ENCODE assay signal across 9 cellular contexts in the genomic region with DNA sequence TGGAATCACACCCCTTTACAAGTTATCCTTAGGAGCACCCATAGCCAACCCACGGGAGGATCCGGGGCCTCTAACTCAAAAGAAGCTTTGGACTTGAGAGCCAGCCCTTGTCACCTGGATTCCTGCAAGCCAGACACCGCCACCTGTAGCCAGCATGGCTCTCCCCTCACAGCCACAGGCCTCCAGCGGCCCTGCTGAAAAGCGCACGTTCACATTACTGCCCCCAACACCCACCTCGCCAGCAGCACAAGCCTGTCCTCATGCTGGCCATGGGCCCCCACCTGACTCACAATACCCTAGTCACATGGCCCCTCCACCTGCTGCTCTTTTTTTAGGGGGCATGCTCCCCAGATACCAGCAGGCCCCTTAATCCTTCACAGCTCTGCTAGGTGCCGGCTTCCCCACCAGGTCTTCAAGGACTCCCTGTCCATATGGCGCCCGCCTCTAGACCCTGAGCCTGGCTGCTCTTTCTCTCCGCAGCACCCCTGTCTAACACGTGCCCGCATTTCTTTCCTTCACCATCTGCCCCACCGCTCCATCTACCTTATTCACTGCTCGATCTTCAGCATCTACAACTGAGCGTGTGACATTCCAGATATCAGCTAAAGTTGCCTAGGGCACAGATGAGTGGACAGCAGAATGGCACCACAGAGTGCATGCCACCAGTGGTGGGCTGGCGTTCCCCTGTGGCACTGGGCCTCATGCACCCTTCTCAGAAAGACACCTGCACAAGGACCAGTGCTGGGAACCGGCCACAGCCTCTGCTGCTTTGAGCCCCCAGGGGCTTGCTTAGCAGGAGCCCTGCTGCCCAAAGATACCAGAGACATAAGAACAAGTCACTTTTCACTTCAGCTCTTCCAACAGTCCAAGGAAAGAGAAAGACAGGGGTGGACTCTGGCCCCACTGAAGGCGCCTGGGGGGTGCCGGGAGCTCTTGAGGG. TPM values are rescaled to one million over a fixed set of nuclear protein-coding genes. Genes with fewer than 3 reads are reported as not detected.
DNase-seq lines count a peak whose midpoint lies in the region; ATAC-seq and TF ChIP-seq lines count a peak whose summit lies in the region.
"Had no signal": no experiment of that assay in that cellular context is flagged by ENCODE, and none has a peak within 500 bp of the region (broad histone marks: within the 10 kb centered on the region; RNA-seq: fewer than 3 reads in every experiment).

No MANE protein-coding gene starts in this region.

- peaks cover 28% of the 10 kb centered on the region for H3K36me3 Mint-ChIP-seq in activated CD4-positive, alpha-beta T cell treated with anti-CD3 and anti-CD28 coated beads, Interleukin-2, amount 10 ng/mL, durations not matched to agents 7 days and 5 days (ENCODE audit: low read depth)
- H3K36me3 Mint-ChIP-seq: naive B cell had no signal

- peaks cover 54% of the 10 kb centered on the region for H3K4me1 Mint-ChIP-seq in activated CD4-positive, alpha-beta T cell treated with anti-CD3 and anti-CD28 coated beads, Interleukin-2, amount 10 ng/mL, durations not matched to agents 7 days and 5 days

- H3K27ac Mint-ChIP-seq in activated CD4-positive, alpha-beta T cell treated with anti-CD3 and anti-CD28 coated beads, Interleukin-2, amount 10 ng/mL, durations not matched to agents 7 days and 5 days, result peak overlapping the region; percentile 32

- 89% methylated on average over 14 of the region's 20 CpGs for WGBS in esophagus muscularis mucosa
- 93% methylated on average over 20 of the region's 20 CpGs for WGBS in suprapubic skin

- intact Hi-C loops in esophagus muscularis mucosa (cut with DNase I), result loop anchor here (5.0 kb wide), 1 partner anchor 42 kb away; no protein-coding TSS in a partner anchor

- no peaks in the 10 kb centered on the region for H3K9me3 Mint-ChIP-seq in activated CD4-positive, alpha-beta T cell treated with anti-CD3 and anti-CD28 coated beads, Interleukin-2, amount 10 ng/mL, durations not matched to agents 7 days and 5 days
- H3K9me3 Mint-ChIP-seq: naive B cell had no signal

- H3K4me3 ChIP-seq in esophagus muscularis mucosa (no peak overlapping the region), suprapubic skin (no peak overlapping the region)

- ATAC-seq in left lobe of liver (no peak), HG03159 (IDR thresholded peaks at IDR 0.05; ENCODE audit: unreplicated experiment) (no peak)

- CTCF ChIA-PET in activated CD4-positive, alpha-beta T cell treated with anti-CD3 and anti-CD28 coated beads, Interleukin-2, amount 10 ng/mL, durations not matched to agents 7 days and 5 days (lab: Charles Lee), result interaction anchor here (0.8 to 4.0 kb wide), 5 partner anchors 7 to 41 kb away, joined by 3 to 20 read pairs (median 3); no protein-coding TSS in a partner anchor

- peaks cover 30 to 85% (median 72%) of the 10 kb centered on the region in 4 donors for H3K4me1 ChIP-seq in esophagus muscularis mucosa
- H3K4me1 ChIP-seq in suprapubic skin, result peaks cover 42% of the 10 kb centered on the region

- H3K27ac ChIP-seq in esophagus muscularis mucosa (replicated peaks in 1 of 4) (peak overlapping the region; percentile 42 to 88 (median 76)), suprapubic skin (peak overlapping the region; percentile 30)

- POLR2A ChIA-PET in activated CD4-positive, alpha-beta T cell treated with anti-CD3 and anti-CD28 coated beads, Interleukin-2, amount 10 ng/mL, durations not matched to agents 7 days and 5 days (lab: Charles Lee), result interaction anchor here (0.6 kb wide), 1 partner anchor 69 kb away, joined by 3 read pairs; no protein-coding TSS in a partner anchor

- TF ChIP-seq EP300 in esophagus muscularis mucosa (IDR thresholded peaks at IDR 0.05), result no peak
- no peak for TF ChIP-seq EP300 in suprapubic skin (IDR thresholded peaks at IDR 0.05)

- DNase-seq in activated CD4-positive, alpha-beta T cell treated with anti-CD3 and anti-CD28 coated beads, Interleukin-2, amount 10 ng/mL, durations not matched to agents 7 days and 5 days, result no peak
- no peak for DNase-seq in activated CD4-positive, alpha-beta T cell treated with anti-CD3 and anti-CD28 coated beads for 4 hours
- DNase-seq in RPMI8226, result peak; percentile 41
- no peak for DNase-seq in esophagus muscularis mucosa (ENCODE audit: extremely low spot score)
- peak in 1 of 2 donors; percentile 61 for DNase-seq in suprapubic skin (ENCODE audit: low spot score in 2 of 2)
- no peak for DNase-seq in left lobe of liver (ENCODE audit: low spot score)
- no peak for DNase-seq in activated CD4-positive, CD25-positive, alpha-beta regulatory T cell (lab: John Stamatoyannopoulos, UW)
- DNase-seq: naive B cell had no signal

- no peak overlapping the region for H3K4me3 Mint-ChIP-seq in activated CD4-positive, alpha-beta T cell treated with anti-CD3 and anti-CD28 coated beads, Interleukin-2, amount 10 ng/mL, durations not matched to agents 7 days and 5 days

- H3K27me3 ChIP-seq in esophagus muscularis mucosa (no peaks in the 10 kb centered on the region), suprapubic skin (no peaks in the 10 kb centered on the region)

- TF ChIP-seq POLR2A in esophagus muscularis mucosa (IDR thresholded peaks at IDR 0.05; ENCODE audit: low read depth) (no peak), suprapubic skin (IDR thresholded peaks at IDR 0.05) (no peak)

- H3K36me3 ChIP-seq in esophagus muscularis mucosa (peaks cover 0 to 34% (median 23%) of the 10 kb centered on the region in 4 donors), suprapubic skin (peaks cover 16% of the 10 kb centered on the region)

- H3K9me3 ChIP-seq in esophagus muscularis mucosa (no peaks in the 10 kb centered on the region), suprapubic skin (no peaks in the 10 kb centered on the region)

- H3K27me3 Mint-ChIP-seq in activated CD4-positive, alpha-beta T cell treated with anti-CD3 and anti-CD28 coated beads, Interleukin-2, amount 10 ng/mL, durations not matched to agents 7 days and 5 days, result no peaks in the 10 kb centered on the region
- H3K27me3 Mint-ChIP-seq: naive B cell had no signal

- TF ChIP-seq CTCF in esophagus muscularis mucosa (IDR thresholded peaks at IDR 0.05) (no peak), suprapubic skin (IDR thresholded peaks at IDR 0.05) (no peak)

RNA-seq across cellular contexts. Expression of gene CARS1, which starts 6.6 kb away (rescaled TPM):
- total RNA-seq in activated CD4-positive, alpha-beta T cell treated with anti-CD3 and anti-CD28 coated beads, Interleukin-2, amount 10 ng/mL, durations not matched to agents 7 days and 5 days, result 10 to 100 TPM; 81.4 to 97.6 TPM
- total RNA-seq in esophagus muscularis mucosa, result 10 to 100 TPM; 30.3 to 35.6 (median 34.9) TPM
- total RNA-seq in suprapubic skin, result 10 to 100 TPM; 38.1 to 66.5 (median 40.9) TPM
- 21.0 TPM for total RNA-seq in left lobe of liver

RNA-seq across cellular contexts. Expression of gene NAP1L4, which starts 58.5 kb away (rescaled TPM):
- 100 to 1,000 TPM; 354 to 367 TPM for total RNA-seq in activated CD4-positive, alpha-beta T cell treated with anti-CD3 and anti-CD28 coated beads, Interleukin-2, amount 10 ng/mL, durations not matched to agents 7 days and 5 days
- total RNA-seq in esophagus muscularis mucosa (100 to 1,000 TPM in 3 of 4 donors, 10 to 100 TPM in 1; 90.0 to 148 (median 125) TPM), suprapubic skin (100 to 1,000 TPM in 2 of 4 donors, 10 to 100 TPM in 2; 70.7 to 150 (median 97.5) TPM), left lobe of liver (42.2 TPM)
